ENCODE assay signal across 11 cellular contexts in the genomic region with DNA sequence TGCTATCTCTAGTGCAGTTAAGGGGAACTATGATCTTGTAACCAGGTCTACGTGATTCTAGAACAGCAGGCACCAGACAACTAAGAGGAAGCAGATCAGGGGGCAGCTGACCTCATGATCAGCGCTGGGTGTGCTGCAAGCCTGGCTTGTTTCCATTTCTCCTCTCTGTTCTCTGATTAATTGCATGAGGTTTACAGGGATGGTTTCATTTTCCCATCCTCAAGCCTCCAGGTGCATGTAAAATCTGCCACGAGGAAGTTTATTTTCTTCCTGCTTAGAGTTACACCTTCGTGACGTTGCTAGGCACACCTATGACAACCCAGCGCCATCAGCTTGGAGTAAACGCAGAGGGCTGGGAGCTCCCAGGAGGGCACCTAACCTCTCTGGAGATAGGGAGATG. TPM values are rescaled to one million over a fixed set of nuclear protein-coding genes. Genes with fewer than 3 reads are reported as not detected.
A peak's percentile ranks its signal among the peaks of the same experiment; 100 is the strongest.
DNase-seq lines count a peak whose midpoint lies in the region; TF ChIP-seq lines count a peak whose summit lies in the region.
"Had no signal": no experiment of that assay in that cellular context is flagged by ENCODE, and none has a peak within 500 bp of the region (broad histone marks: within the 10 kb centered on the region; RNA-seq: fewer than 3 reads in every experiment).

No MANE protein-coding gene starts in this region.

- no TSS peak for BruUV-seq in PC-9 (replicated peaks; lab: Mats Ljungman, UMichigan)

- CTCF ChIA-PET in PC-9 (lab: Charles Lee), result no interaction called here

- H3K27ac ChIP-seq in KMS-11 (no peak overlapping the region), PC-9 (peak overlapping the region; percentile 24), testis (peak overlapping the region; percentile 26 to 74), sigmoid colon (peak overlapping the region in 1 of 4 donors; percentile 11)

- POLR2A ChIA-PET in PC-9 (lab: Charles Lee; ENCODE audit: unreplicated experiment), result no interaction called here

- H3K79me2 ChIP-seq in KMS-11 (ENCODE audit: insufficient read depth, low read depth) (no peaks in the 10 kb centered on the region), PC-9 (ENCODE audit: low read depth) (no peaks in the 10 kb centered on the region)

- intact Hi-C loops in PC-9 (cut with micrococcal nuclease; ENCODE audit: unreplicated experiment), result no loop called here
- intact Hi-C loops in testis (cut with DNase I; ENCODE audit: low total_unique reads), result no loop called here
- intact Hi-C loops in sigmoid colon (cut with DNase I), result no loop called here

- TF ChIP-seq POLR2A in testis (IDR thresholded peaks at IDR 0.05) (no peak), sigmoid colon (IDR thresholded peaks at IDR 0.05) (peak in 1 of 2 donors; percentile 22)

- H3K36me3 ChIP-seq in KMS-11 (ENCODE audit: insufficient read depth) (no peaks in the 10 kb centered on the region), PC-9 (ENCODE audit: low read depth) (no peaks in the 10 kb centered on the region), testis (ENCODE audit: low read depth, missing control alignments) (no peaks in the 10 kb centered on the region), sigmoid colon (no peaks in the 10 kb centered on the region)

- H4K20me1 ChIP-seq in KMS-11 (ENCODE audit: insufficient read depth) (no peaks in the 10 kb centered on the region), PC-9 (ENCODE audit: insufficient read depth) (no peaks in the 10 kb centered on the region)

- H3K4me1 ChIP-seq in KMS-11 (ENCODE audit: low read depth, poor library complexity, severe bottlenecking), result peaks cover 12% of the 10 kb centered on the region
- peaks cover 28% of the 10 kb centered on the region for H3K4me1 ChIP-seq in PC-9 (replicated peaks; ENCODE audit: insufficient read depth)
- peaks cover 16% of the 10 kb centered on the region for H3K4me1 ChIP-seq in testis
- H3K4me1 ChIP-seq in sigmoid colon, result peaks cover 0 to 14% (median 8%) of the 10 kb centered on the region in 4 donors

- no peak for TF ChIP-seq CTCF in KMS-11 (conservative IDR thresholded peaks at IDR 0.05; ENCODE audit: low read depth, low read length)
- TF ChIP-seq CTCF in PC-9 (conservative IDR thresholded peaks at IDR 0.05), result no peak
- no peak for TF ChIP-seq CTCF in testis (IDR thresholded peaks at IDR 0.05)
- no peak for TF ChIP-seq CTCF in sigmoid colon (IDR thresholded peaks at IDR 0.05)

- no peak overlapping the region for H3K9ac ChIP-seq in KMS-11

- H2AFZ ChIP-seq in KMS-11 (ENCODE audit: low read depth) (peak overlapping the region; percentile 23; the same call in 1 of the 2 replicates), PC-9 (no peak overlapping the region)

- 51 to 77% methylated on average over 7 of the region's 7 CpGs for WGBS in testis, 2 donors
- 10 to 39% methylated on average over 7 of the region's 7 CpGs for whole genome bisulfite sequencing in sigmoid colon, 2 donors

- TF ChIP-seq EP300 in sigmoid colon (IDR thresholded peaks at IDR 0.05), result no peak

- no peaks in the 10 kb centered on the region for H3K9me2 ChIP-seq in PC-9 (ENCODE audit: insufficient read depth)

- H3K27me3 ChIP-seq in KMS-11 (ENCODE audit: insufficient read depth, low read depth), result no peaks in the 10 kb centered on the region
- H3K27me3 ChIP-seq in PC-9 (ENCODE audit: insufficient read depth, low read depth), result no peaks in the 10 kb centered on the region
- no peaks in the 10 kb centered on the region for H3K27me3 ChIP-seq in testis
- no peaks in the 10 kb centered on the region for H3K27me3 ChIP-seq in sigmoid colon

- no peaks in the 10 kb centered on the region for H3K9me3 ChIP-seq in PC-9 (ENCODE audit: insufficient read depth, low read depth)
- no peaks in the 10 kb centered on the region for H3K9me3 ChIP-seq in testis
- no peaks in the 10 kb centered on the region for H3K9me3 ChIP-seq in sigmoid colon

- peaks cover 7% of the 10 kb centered on the region; the same call in 1 of the 2 replicates for H3F3A ChIP-seq in PC-9 (ENCODE audit: insufficient read depth, low read depth)

- H3K4me2 ChIP-seq in KMS-11 (peak overlapping the region; percentile 26; the same call in 1 of the 2 replicates), PC-9 (peak overlapping the region; percentile 41)

- DNase-seq in PC-9 (peak; percentile 30 to 89), hippocampal formation (lab: John Stamatoyannopoulos, UW) (peak; percentile 5 to 12), testis (peak; percentile 72), NCI-H2171 treated with DMSO at 0.1 percent for 48 hours (lab: John Stamatoyannopoulos, UW) (no peak), sigmoid colon (no peak)
- DNase-seq in activated CD4-positive, alpha-beta T cell treated with anti-CD3 and anti-CD28 coated beads, Interleukin-2, amount 50 U/mL, for 48 hours, result no peak

- no peak overlapping the region for H3K4me3 ChIP-seq in KMS-11 (IDR thresholded peaks at IDR 0.05; ENCODE audit: insufficient read depth, low read depth, low read length)
- no peak overlapping the region for H3K4me3 ChIP-seq in PC-9
- no peak overlapping the region for H3K4me3 ChIP-seq in testis
- H3K4me3 ChIP-seq in sigmoid colon, result no peak overlapping the region

RNA-seq across cellular contexts. Expression of a gene that starts 4.3 kb away (rescaled TPM):
- total RNA-seq in PC-9 (2021) (17.3 and 21.3 TPM in 2 replicates), testis (10 to 100 TPM; 38.0 to 46.6 TPM), sigmoid colon (10 to 100 TPM; 54.3 to 83.9 (median 63.4) TPM)
- polyA plus RNA-seq in testis (ENCODE audit: insufficient read depth, low read depth, low replicate concordance) (159 TPM), sigmoid colon (100 to 1,000 TPM in 2 of 3 donors, 10 to 100 TPM in 1; 48.6 to 318 (median 171) TPM)

RNA-seq across cellular contexts. Expression of a gene that starts 10.6 kb away (rescaled TPM):
- total RNA-seq in PC-9 (2021) (45.3 and 51.1 TPM in 2 replicates), testis (10 to 100 TPM; 82.3 to 94.5 TPM), sigmoid colon (10 to 100 TPM; 38.5 to 58.7 (median 44.9) TPM)
- polyA plus RNA-seq in testis (ENCODE audit: insufficient read depth, low read depth, low replicate concordance) (76.7 TPM), sigmoid colon (10 to 100 TPM; 13.2 to 22.9 (median 15.6) TPM)

RNA-seq across cellular contexts. Expression of a gene that starts 36.4 kb away (rescaled TPM):
- total RNA-seq in PC-9 (2021) (not detected in 2 replicates), testis (1 to 10 TPM in 1 of 2 donors, not detected in 1; 1.8 TPM), sigmoid colon (not detected)
- polyA plus RNA-seq in testis (ENCODE audit: insufficient read depth, low read depth, low replicate concordance) (1.1 TPM), sigmoid colon (under 1 TPM in 1 of 3 donors, not detected in 2; 0.22 TPM)
- total RNA-seq: cardiac septum, H1, pulmonary artery endothelial cell, Right ventricle myocardium inferior had no signal
- polyA plus RNA-seq: H1 had no signal

RNA-seq across cellular contexts. Expression of a gene that starts 48.6 kb away (rescaled TPM):
- total RNA-seq in PC-9 (2021) (2.4 and 2.5 TPM in 2 replicates), testis (1 to 10 TPM; 2.1 to 3.1 TPM), sigmoid colon (1 to 10 TPM in 2 of 4 donors, under 1 TPM in 2; 0.68 to 1.1 (median 1.0) TPM)
- polyA plus RNA-seq in testis (ENCODE audit: insufficient read depth, low read depth, low replicate concordance) (2.9 TPM), sigmoid colon (10 to 100 TPM; 10.8 to 94.5 (median 24.0) TPM)
- total RNA-seq: H1, pulmonary artery endothelial cell had no signal
- polyA plus RNA-seq: H1 had no signal

RNA-seq across cellular contexts. Expression of a gene that starts 51.2 kb away (rescaled TPM):
- total RNA-seq in PC-9 (2021), result 59.1 and 70.3 TPM in 2 replicates
- 10 to 100 TPM; 25.4 to 50.2 TPM for total RNA-seq in testis
- polyA plus RNA-seq in testis (ENCODE audit: insufficient read depth, low read depth, low replicate concordance), result 23.3 TPM
- total RNA-seq in sigmoid colon, result 10 to 100 TPM; 16.8 to 23.0 (median 17.9) TPM
- 100 to 1,000 TPM in 1 of 3 donors, 10 to 100 TPM in 2; 31.2 to 123 (median 53.6) TPM for polyA plus RNA-seq in sigmoid colon

Comparison
In these comparisons a context has a peak if more than half of its experiments do, and no peak if none do; other contexts are left out.
1. DNase-seq: peak in PC-9 (2 of 2), hippocampal formation (2 of 2) and testis (single experiment); none in NCI-H2171 treated with DMSO at 0.1 percent for 48 hours (single experiment), sigmoid colon (single experiment) and activated CD4-positive, alpha-beta T cell treated with anti-CD3 and anti-CD28 coated beads, Interleukin-2, amount 50 U/mL, for 48 hours (0 of 2).